ENCODE assay signal across 2 cellular contexts in genomic region chr4:140330311-140330900, GRCh38.
A peak's percentile ranks its signal among the peaks of the same experiment; 100 is the strongest.
TF ChIP-seq lines count a peak whose summit lies in the region.

No MANE protein-coding gene starts in this region.

TF ChIP-seq in K562, 482 proteins besides CTCF, POLR2A, EP300 and RAD21:
- no peak for TF ChIP-seq GTF2A2 (tag; IDR thresholded peaks at IDR 0.05)
- TF ChIP-seq MEIS2 (IDR thresholded peaks at IDR 0.05; ENCODE audit: partially characterized antibody): peak; percentile 38
- no peak for TF ChIP-seq ARNT (IDR thresholded peaks at IDR 0.05)
- TF ChIP-seq MEF2D (tag; conservative IDR thresholded peaks at IDR 0.05; ENCODE audit: low read depth): no peak
- TF ChIP-seq CHD1 (IDR thresholded peaks at IDR 0.05; ENCODE audit: low read length): no peak
- no peak for TF ChIP-seq ZBTB43 (CRISPR knock-in tag; IDR thresholded peaks at IDR 0.05)
- TF ChIP-seq SREBF2 (CRISPR knock-in tag; IDR thresholded peaks at IDR 0.05): no peak

TF ChIP-seq in liver, 16 proteins besides CTCF, POLR2A, EP300 and RAD21:
- no peak for TF ChIP-seq JUND (IDR thresholded peaks at IDR 0.05)
- no peak for TF ChIP-seq HNF4G (IDR thresholded peaks at IDR 0.05)
- no peak for TF ChIP-seq YY1 (IDR thresholded peaks at IDR 0.05)
- no peak for TF ChIP-seq NR2F2 (IDR thresholded peaks at IDR 0.05)
- TF ChIP-seq EGR1 (IDR thresholded peaks at IDR 0.05; ENCODE audit: low read depth in 2 of 2): no peak
- no peak for TF ChIP-seq TAF1 (conservative IDR thresholded peaks at IDR 0.05)
- no peak for TF ChIP-seq ZBTB33 (IDR thresholded peaks at IDR 0.05)
- TF ChIP-seq HNF4A (conservative IDR thresholded peaks at IDR 0.05): no peak
- no peak for TF ChIP-seq REST (IDR thresholded peaks at IDR 0.05)
TF ChIP-seq in liver: peak in this region for 0.
